1 cellular context compared by ENCODE assay signal in genomic region chr22:41437198-41437597, GRCh38.
A peak's percentile ranks its signal among the peaks of the same experiment; 100 is the strongest.
TF ChIP-seq lines count a peak whose summit lies in the region.

No MANE protein-coding gene starts in this region.

TF ChIP-seq in HepG2, 621 proteins besides CTCF, POLR2A, EP300 and RAD21:
- TF ChIP-seq POLR2G (IDR thresholded peaks at IDR 0.05; ENCODE audit: low read depth, low read length) = peak; percentile 54; the same call in 1 of the 2 replicates
- TF ChIP-seq ARID2 (CRISPR knock-in tag; IDR thresholded peaks at IDR 0.05; ENCODE audit: borderline replicate concordance) = no peak
